In the genomic region with DNA sequence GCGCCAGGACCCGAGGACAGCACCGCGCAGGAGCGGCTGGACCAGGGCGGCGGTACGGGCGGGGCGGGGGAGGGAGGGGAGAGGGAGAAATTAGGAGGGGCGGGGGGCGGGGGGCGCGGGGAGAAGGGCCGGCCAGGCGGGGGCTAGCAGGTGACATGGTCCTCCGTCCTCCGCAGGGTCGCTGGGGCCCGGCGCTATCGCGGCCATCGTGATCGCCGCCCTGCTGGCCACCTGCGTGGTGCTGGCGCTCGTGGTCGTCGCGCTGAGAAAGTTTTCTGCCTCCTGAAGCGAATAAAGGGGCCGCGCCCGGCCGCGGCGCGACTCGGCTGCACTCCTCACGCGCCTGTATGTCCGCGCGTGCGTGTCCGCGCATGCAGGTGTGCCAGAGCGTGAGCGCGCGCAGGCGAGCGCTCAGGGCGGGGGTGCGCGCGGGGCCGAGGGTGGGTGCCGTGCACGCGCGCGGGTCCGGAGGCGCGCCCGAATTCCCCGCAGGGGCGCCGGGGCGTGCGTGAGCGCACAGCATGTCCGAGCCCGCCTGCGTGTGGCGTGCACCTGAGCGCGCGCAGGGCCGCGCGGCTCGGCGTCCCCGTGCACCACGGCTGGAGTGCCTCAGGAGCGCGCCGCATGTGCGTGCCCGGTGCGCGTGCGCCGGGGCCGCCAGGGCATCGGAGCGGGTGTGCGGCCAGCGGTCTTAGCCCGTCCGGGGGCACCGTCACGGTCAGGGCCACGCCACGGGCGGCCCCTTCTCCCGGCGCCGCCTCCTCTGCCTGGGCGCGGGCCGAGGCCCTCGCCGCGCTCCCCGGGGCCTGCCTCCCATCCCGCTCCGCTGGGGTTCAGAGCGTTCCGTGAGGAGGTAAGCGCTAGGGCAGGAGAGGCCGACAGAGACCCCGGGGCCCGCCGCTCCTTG, we compare ENCODE assay signal across 1 cellular context.
A peak's percentile ranks its signal among the peaks of the same experiment; 100 is the strongest.
TF ChIP-seq lines count a peak whose summit lies in the region.

No MANE protein-coding gene starts in this region.

TF ChIP-seq in HepG2, 621 proteins besides CTCF, POLR2A, EP300 and RAD21 (continued from another document and continues in another):
- TF ChIP-seq SKI (IDR thresholded peaks at IDR 0.05; ENCODE audit: partially characterized antibody) (peak; percentile 16), ZFYVE20 (CRISPR knock-in tag; IDR thresholded peaks at IDR 0.05; ENCODE audit: borderline replicate concordance, low read depth) (no peak), ZBTB26 (CRISPR knock-in tag; IDR thresholded peaks at IDR 0.05; ENCODE audit: borderline replicate concordance) (no peak), ZNF616 (CRISPR knock-in tag; IDR thresholded peaks at IDR 0.05; ENCODE audit: low read depth) (peak; percentile 60; the same call in 1 of the 2 replicates), ZNF720 (CRISPR knock-in tag; IDR thresholded peaks at IDR 0.05) (no peak), ZNF432 (CRISPR knock-in tag; IDR thresholded peaks at IDR 0.05; ENCODE audit: borderline replicate concordance) (no peak), CHD2 (IDR thresholded peaks at IDR 0.05; ENCODE audit: low read depth, low read length) (no peak; the same call in 1 of the 2 replicates), DNMT1 (CRISPR knock-in tag; IDR thresholded peaks at IDR 0.05) (no peak; the same call in none of the 2 replicates), GZF1 (CRISPR knock-in tag; IDR thresholded peaks at IDR 0.05) (no peak), ZNF709 (CRISPR knock-in tag; IDR thresholded peaks at IDR 0.05) (no peak), ZNF619 (CRISPR knock-in tag; IDR thresholded peaks at IDR 0.05) (no peak), DMAP1 (CRISPR knock-in tag; IDR thresholded peaks at IDR 0.05) (peak; percentile 32; the same call in 1 of the 2 replicates), ZNF430 (CRISPR knock-in tag; IDR thresholded peaks at IDR 0.05) (no peak), SNAPC4 (CRISPR knock-in tag; IDR thresholded peaks at IDR 0.05) (no peak), ZNF337 (CRISPR knock-in tag; IDR thresholded peaks at IDR 0.05; ENCODE audit: borderline replicate concordance, low read depth) (no peak), NFYB (CRISPR knock-in tag; IDR thresholded peaks at IDR 0.05) (no peak), ZFP1 (CRISPR knock-in tag; IDR thresholded peaks at IDR 0.05) (no peak), EHMT2 (IDR thresholded peaks at IDR 0.05; ENCODE audit: borderline replicate concordance, low read depth, low read length) (no peak), SIN3A (IDR thresholded peaks at IDR 0.05; ENCODE audit: borderline replicate concordance, low read depth, low read length) (peak; percentile 44; the same call in 1 of the 2 replicates), FOXJ3 (CRISPR knock-in tag; IDR thresholded peaks at IDR 0.05; ENCODE audit: borderline replicate concordance) (no peak), MYC (CRISPR knock-in tag; IDR thresholded peaks at IDR 0.05; ENCODE audit: borderline replicate concordance) (peak; percentile 44; the same call in 1 of the 2 replicates), MED13 (CRISPR knock-in tag; IDR thresholded peaks at IDR 0.05) (no peak), CERS6 (CRISPR knock-in tag; IDR thresholded peaks at IDR 0.05) (no peak), FOXO1 (CRISPR knock-in tag; IDR thresholded peaks at IDR 0.05) (no peak), ZNF788 (CRISPR knock-in tag; IDR thresholded peaks at IDR 0.05; ENCODE audit: borderline replicate concordance) (no peak), SP4 (CRISPR knock-in tag; IDR thresholded peaks at IDR 0.05) (peak; percentile 78), ZSCAN12 (CRISPR knock-in tag; IDR thresholded peaks at IDR 0.05) (no peak), RFX3 (CRISPR knock-in tag; IDR thresholded peaks at IDR 0.05) (no peak), YY1 (IDR thresholded peaks at IDR 0.05; ENCODE audit: insufficient read depth, insufficient replicate concordance, low read depth, low read length) (peak; percentile 44), E2F1 (CRISPR knock-in tag; IDR thresholded peaks at IDR 0.05) (no peak), HNRNPH1 (optimal IDR thresholded peaks at IDR 0.05; ENCODE audit: low read depth, low read length) (no peak), ARID4A (CRISPR knock-in tag; IDR thresholded peaks at IDR 0.05; ENCODE audit: borderline replicate concordance) (no peak), PHF8 (CRISPR knock-in tag; IDR thresholded peaks at IDR 0.05) (peak; percentile 62), ZMAT3 (CRISPR knock-in tag; conservative IDR thresholded peaks at IDR 0.05) (peak; percentile 83), ZC3H4 (CRISPR knock-in tag; IDR thresholded peaks at IDR 0.05; ENCODE audit: borderline replicate concordance) (no peak), ZNF563 (CRISPR knock-in tag; IDR thresholded peaks at IDR 0.05) (peak; percentile 79; the same call in 1 of the 2 replicates), MTF2 (CRISPR knock-in tag; IDR thresholded peaks at IDR 0.05; ENCODE audit: borderline replicate concordance) (no peak), PHF5A (CRISPR knock-in tag; IDR thresholded peaks at IDR 0.05; ENCODE audit: low read depth, unreplicated experiment) (peak; percentile 11), TBL1XR1 (IDR thresholded peaks at IDR 0.05; ENCODE audit: borderline replicate concordance, low read length, partially characterized antibody) (no peak), FOSL2 (CRISPR knock-in tag; IDR thresholded peaks at IDR 0.05) (no peak), JARID2 (CRISPR knock-in tag; IDR thresholded peaks at IDR 0.05; ENCODE audit: insufficient replicate concordance) (no peak), RCOR2 (CRISPR knock-in tag; IDR thresholded peaks at IDR 0.05) (no peak), ZXDC (CRISPR knock-in tag; IDR thresholded peaks at IDR 0.05) (no peak; the same call in 1 of the 2 replicates), BCL6 (CRISPR knock-in tag; IDR thresholded peaks at IDR 0.05) (no peak), HIVEP1 (CRISPR knock-in tag; IDR thresholded peaks at IDR 0.05) (no peak), ZNF230 (CRISPR knock-in tag; IDR thresholded peaks at IDR 0.05) (no peak), HOXA5 (CRISPR knock-in tag; IDR thresholded peaks at IDR 0.05) (no peak), MTA1 (CRISPR knock-in tag; IDR thresholded peaks at IDR 0.05; ENCODE audit: borderline replicate concordance) (no peak)
- TF ChIP-seq, protein P1, sequence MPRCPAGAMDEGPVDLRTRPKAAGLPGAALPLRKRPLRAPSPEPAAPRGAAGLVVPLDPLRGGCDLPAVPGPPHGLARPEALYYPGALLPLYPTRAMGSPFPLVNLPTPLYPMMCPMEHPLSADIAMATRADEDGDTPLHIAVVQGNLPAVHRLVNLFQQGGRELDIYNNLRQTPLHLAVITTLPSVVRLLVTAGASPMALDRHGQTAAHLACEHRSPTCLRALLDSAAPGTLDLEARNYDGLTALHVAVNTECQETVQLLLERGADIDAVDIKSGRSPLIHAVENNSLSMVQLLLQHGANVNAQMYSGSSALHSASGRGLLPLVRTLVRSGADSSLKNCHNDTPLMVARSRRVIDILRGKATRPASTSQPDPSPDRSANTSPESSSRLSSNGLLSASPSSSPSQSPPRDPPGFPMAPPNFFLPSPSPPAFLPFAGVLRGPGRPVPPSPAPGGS (CRISPR knock-in tag; IDR thresholded peaks at IDR 0.05), result peak; percentile 85
